18 cellular contexts compared by ENCODE assay signal in the genomic region with DNA sequence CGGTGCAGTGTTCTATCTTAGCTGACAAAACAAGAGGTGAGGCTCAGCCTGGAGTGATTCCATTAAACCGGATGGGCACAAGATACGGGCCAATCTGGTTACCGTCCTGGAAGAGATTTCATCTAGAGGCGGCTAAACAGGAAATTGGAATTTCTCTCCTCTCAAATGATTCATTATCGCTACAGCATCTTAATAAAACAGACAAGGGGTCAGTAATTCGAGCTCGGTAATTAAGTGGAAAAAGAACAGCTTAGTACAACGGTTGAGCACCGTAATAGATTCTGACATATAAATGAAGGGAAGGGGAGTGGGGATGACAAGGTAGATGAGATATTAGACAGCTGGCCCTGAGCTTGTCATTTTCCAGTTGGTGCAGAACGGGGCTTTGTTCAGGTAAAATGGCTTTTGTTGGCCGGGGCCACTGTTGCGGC.
"Had no signal": no experiment of that assay in that cellular context is flagged by ENCODE, and none has a peak within 500 bp of the region (broad histone marks: within the 10 kb centered on the region; RNA-seq: fewer than 3 reads in every experiment).

No MANE protein-coding gene starts in this region.

- H3K9me3 ChIP-seq: esophagus muscularis mucosa, gastrocnemius medialis, heart right ventricle, mucosa of descending colon, right atrium auricular region, sigmoid colon, stomach, thoracic aorta had no signal

- H3K27ac ChIP-seq: epithelial cell of prostate, esophagus muscularis mucosa, gastrocnemius medialis, heart right ventricle, right atrium auricular region, sigmoid colon, skin epidermis, stomach, thoracic aorta had no signal

- H3K4me3 ChIP-seq: esophagus muscularis mucosa, gastrocnemius medialis, heart right ventricle, mucosa of descending colon, right atrium auricular region, sigmoid colon, skin epidermis, stomach, thoracic aorta had no signal

- H3K27me3 ChIP-seq: gastrocnemius medialis, right atrium auricular region had no signal

- H3K4me1 ChIP-seq: esophagus muscularis mucosa, gastrocnemius medialis, heart right ventricle, right atrium auricular region, sigmoid colon, stomach had no signal

- H3K36me3 ChIP-seq: esophagus muscularis mucosa, gastrocnemius medialis, heart right ventricle, right atrium auricular region, sigmoid colon, stomach, thoracic aorta had no signal

- DNase-seq: effector memory CD8-positive, alpha-beta T cell; gastrocnemius medialis; heart right ventricle; hypothalamus; kidney glomerular epithelial cell; mammary epithelial cell; mucosa of descending colon; natural killer cell; posterior cingulate gyrus; sigmoid colon; stimulated activated naive CD4-positive, alpha-beta T cell; stomach; substantia nigra had no signal
